23 cellular contexts compared by ENCODE assay signal in genomic region chr2:123644053-123644452, GRCh38.
"Had no signal": no experiment of that assay in that cellular context is flagged by ENCODE, and none has a peak within 500 bp of the region (broad histone marks: within the 10 kb centered on the region; RNA-seq: fewer than 3 reads in every experiment).

No MANE protein-coding gene starts in this region.

- DNase-seq: nephron progenitor cell; nucleus accumbens; pancreas; retina; right cardiac atrium; right lobe of liver; sigmoid colon; small intestine; stimulated activated CD4-positive, alpha-beta T cell treated with anti-CD3 and anti-CD28 coated beads, Interleukin-15, amount 100 ng/mL, for 24 hours; stimulated activated CD4-positive, alpha-beta T cell treated with anti-CD3 and anti-CD28 coated beads, Interleukin-2, amount 100 ng/mL, for 24 hours; stimulated activated CD4-positive, alpha-beta T cell treated with anti-CD3 and anti-CD28 coated beads, Interleukin-2, amount 100 ng/mL, for 48 hours; stimulated activated CD4-positive, alpha-beta T cell treated with anti-CD3 and anti-CD28 coated beads, Interleukin-4, amount 100 ng/mL, for 24 hours; stimulated activated naive B cell treated with anti-CD40 and anti-IgM and Interleukin-4, amounts not matched to agents 10 μg/mL and 1 μg/mL and 100 μg/mL, for 72 hours; stimulated activated naive CD4-positive, alpha-beta T cell treated with Interleukin-2 at 50 U/mL for 16 hours; stomach; thyroid gland; trophoblast cell; upper lobe of left lung had no signal

- H3K27ac ChIP-seq: neutrophil, pancreas, prostate gland, right lobe of liver, sigmoid colon, stomach, thoracic aorta, thyroid gland, tibial nerve, upper lobe of left lung, vagina had no signal

- H3K9me3 ChIP-seq: neutrophil, pancreas, prostate gland, right lobe of liver, sigmoid colon, stomach, thoracic aorta, thyroid gland, tibial nerve, upper lobe of left lung, vagina had no signal

- H3K27me3 ChIP-seq: neutrophil, pancreas, right lobe of liver, sigmoid colon, stomach, thyroid gland, tibial nerve, upper lobe of left lung, vagina had no signal

- H3K36me3 ChIP-seq: neutrophil, pancreas, prostate gland, right lobe of liver, sigmoid colon, stomach, thoracic aorta, thyroid gland, tibial nerve, upper lobe of left lung, vagina had no signal

- H3K4me1 ChIP-seq: pancreas, prostate gland, right lobe of liver, sigmoid colon, stomach, thyroid gland, tibial nerve, upper lobe of left lung, vagina had no signal

- H3K4me3 ChIP-seq: pancreas, prostate gland, right lobe of liver, sigmoid colon, stomach, thoracic aorta, thyroid gland, tibial nerve, upper lobe of left lung, vagina had no signal
